Comparison of ENCODE assay signal across 26 cellular contexts in the genomic region with DNA sequence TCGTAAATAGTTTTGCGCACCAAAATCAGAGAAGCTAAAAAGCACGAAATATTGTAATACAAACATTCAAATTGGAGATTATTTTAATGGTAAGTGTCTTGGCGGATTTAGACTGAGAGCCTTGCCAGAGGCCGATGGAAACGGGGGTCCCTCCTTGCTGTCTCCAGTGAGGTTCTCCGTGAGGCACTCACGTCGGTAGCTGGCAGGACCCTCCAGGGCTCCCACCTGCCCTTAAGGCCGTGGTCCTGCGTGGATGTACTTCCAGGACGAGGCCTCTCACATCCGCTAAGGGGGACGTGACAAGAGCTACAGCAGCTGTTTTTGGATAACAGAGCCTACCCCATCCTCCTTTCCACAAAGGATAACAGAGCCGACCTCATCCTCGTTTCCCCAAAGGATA. TPM values are rescaled to one million over a fixed set of nuclear protein-coding genes. Genes with fewer than 3 reads are reported as not detected.
DNase-seq lines count a peak whose midpoint lies in the region; ATAC-seq and TF ChIP-seq lines count a peak whose summit lies in the region.
"Had no signal": no experiment of that assay in that cellular context is flagged by ENCODE, and none has a peak within 500 bp of the region (broad histone marks: within the 10 kb centered on the region; RNA-seq: fewer than 3 reads in every experiment).

No MANE protein-coding gene starts in this region.

- H3K36me3 ChIP-seq in neural progenitor cell: no peaks in the 10 kb centered on the region
- H3K36me3 ChIP-seq in tibial nerve: no peaks in the 10 kb centered on the region
- H3K36me3 ChIP-seq: HAP-1 had no signal

- peak overlapping the region in 1 of 5 experiments; percentile 22 for H3K4me3 Mint-ChIP-seq in brain
- H3K4me3 Mint-ChIP-seq in neural progenitor cell: no peak overlapping the region
- no peak overlapping the region for H3K4me3 Mint-ChIP-seq in mesothelial cell of epicardium
- H3K4me3 Mint-ChIP-seq: CD8-positive, alpha-beta T cell; HFFc6 had no signal

- no peak overlapping the region for H3K4me2 ChIP-seq in neural progenitor cell
- H3K4me2 ChIP-seq: A549, PC-9 had no signal

- H3K27me3 Mint-ChIP-seq in brain: peaks cover 12% of the 10 kb centered on the region
- H3K27me3 Mint-ChIP-seq in neural progenitor cell (ENCODE audit: insufficient read depth, low read depth): peaks cover 6% of the 10 kb centered on the region
- peaks cover 26% of the 10 kb centered on the region for H3K27me3 Mint-ChIP-seq in mesothelial cell of epicardium (ENCODE audit: low read depth)

- no peak for TF ChIP-seq EP300 in tibial nerve (IDR thresholded peaks at IDR 0.05)

- no peak overlapping the region for H3K9ac ChIP-seq in neural progenitor cell
- H3K9ac ChIP-seq: GM23248 had no signal

- H3K36me3 Mint-ChIP-seq in brain (peaks cover 3% of the 10 kb centered on the region), neural progenitor cell (no peaks in the 10 kb centered on the region), mesothelial cell of epicardium (no peaks in the 10 kb centered on the region)
- H3K36me3 Mint-ChIP-seq: CD8-positive, alpha-beta T cell had no signal

- H3K27ac Mint-ChIP-seq in brain (peak overlapping the region in 3 of 5 experiments; percentile 77 to 84 (median 78)), neural progenitor cell (peak overlapping the region; percentile 21), mesothelial cell of epicardium (no peak overlapping the region)
- H3K27ac Mint-ChIP-seq: CD8-positive, alpha-beta T cell; HFFc6 had no signal

- H3K4me3 ChIP-seq in right cardiac atrium (ENCODE audit: low read length): no peak overlapping the region
- no peak overlapping the region for H3K4me3 ChIP-seq in neural progenitor cell
- no peak overlapping the region for H3K4me3 ChIP-seq in tibial nerve
- H3K4me3 ChIP-seq: A549, GM23248, HAP-1, MG63, PC-9, SK-N-MC had no signal

- H3K4me1 ChIP-seq in right cardiac atrium (ENCODE audit: control insufficient read depth, insufficient read depth, low read length) (no peaks in the 10 kb centered on the region), neural progenitor cell (peaks cover 14% of the 10 kb centered on the region), tibial nerve (peaks cover 0 to 5% (median 0%) of the 10 kb centered on the region in 4 donors)
- H3K4me1 ChIP-seq: A549, HAP-1 had no signal

- no peak for ATAC-seq in right cardiac atrium
- ATAC-seq in Right ventricle myocardium superior (ENCODE audit: poor library complexity): no peak
- no peak for ATAC-seq in HG02763 (IDR thresholded peaks at IDR 0.05; ENCODE audit: unreplicated experiment)
- ATAC-seq: A549; CD8-positive, alpha-beta T cell had no signal

- H3F3A ChIP-seq in neural progenitor cell (ENCODE audit: low read depth): peaks cover 16% of the 10 kb centered on the region

- TF ChIP-seq POLR2A in tibial nerve (IDR thresholded peaks at IDR 0.05): no peak

- H4K20me1 ChIP-seq in neural progenitor cell (ENCODE audit: low read depth): peaks cover 3% of the 10 kb centered on the region

- H3K9me3 Mint-ChIP-seq in brain: no peaks in the 10 kb centered on the region
- H3K9me3 Mint-ChIP-seq in neural progenitor cell: no peaks in the 10 kb centered on the region
- H3K9me3 Mint-ChIP-seq in mesothelial cell of epicardium: no peaks in the 10 kb centered on the region
- H3K9me3 Mint-ChIP-seq: CD8-positive, alpha-beta T cell; HFFc6 had no signal

- H3K27me3 ChIP-seq in right cardiac atrium (ENCODE audit: control insufficient read depth, insufficient read depth) (no peaks in the 10 kb centered on the region), neural progenitor cell (peaks cover 6% of the 10 kb centered on the region), tibial nerve (peaks cover 0 to 11% of the 10 kb centered on the region in 2 donors)
- H3K27me3 ChIP-seq: MG63 had no signal

- no peaks in the 10 kb centered on the region for H3K9me3 ChIP-seq in right cardiac atrium (ENCODE audit: control insufficient read depth, low read length)
- no peaks in the 10 kb centered on the region for H3K9me3 ChIP-seq in neural progenitor cell (ENCODE audit: low read depth)
- H3K9me3 ChIP-seq in tibial nerve: no peaks in the 10 kb centered on the region
- H3K9me3 ChIP-seq: A549, Caco-2, HAP-1, MG63 had no signal

- H2AFZ ChIP-seq in neural progenitor cell (replicated peaks): no peak overlapping the region
- H2AFZ ChIP-seq: GM23248, PC-9 had no signal

- WGBS in right cardiac atrium: 77% methylated on average over 16 of the region's 16 CpGs
- 64 to 67% methylated on average over 16 of the region's 16 CpGs for WGBS in tibial nerve, 2 donors

- peaks cover 32% of the 10 kb centered on the region for H3K4me1 Mint-ChIP-seq in brain
- H3K4me1 Mint-ChIP-seq in neural progenitor cell: peaks cover 25% of the 10 kb centered on the region
- H3K4me1 Mint-ChIP-seq in mesothelial cell of epicardium: peaks cover 28% of the 10 kb centered on the region

- intact Hi-C loops in right cardiac atrium (cut with DNase I) (no loop called here), Right ventricle myocardium superior (cut with DNase I) (no loop called here)

- DNase-seq in right cardiac atrium: peak in 2 of 3 donors; percentile 2 to 14
- no peak for DNase-seq in Right ventricle myocardium superior
- DNase-seq in neural progenitor cell (ENCODE audit: low spot score): no peak
- DNase-seq in mesothelial cell of epicardium (ENCODE audit: low spot score in 2 of 2, unreplicated experiment in 2 of 2): no peak
- DNase-seq in tibial nerve (ENCODE audit: low spot score in 2 of 2): no peak
- DNase-seq: AML-193, Caco-2, GM23248, HFFc6, KBM-7, MG63, NCI-H1105 treated with DMSO at 0.1 percent for 48 hours, NCI-H2029, NCI-H446, NCI-H526, PC-9, RPMI8226, SIG-M5 had no signal

- H3K79me2 ChIP-seq in neural progenitor cell (ENCODE audit: low read depth): no peaks in the 10 kb centered on the region

- no peak for TF ChIP-seq CTCF in brain (conservative IDR thresholded peaks at IDR 0.05)
- no peak for TF ChIP-seq CTCF in neural progenitor cell (IDR thresholded peaks at IDR 0.05)
- TF ChIP-seq CTCF in mesothelial cell of epicardium (IDR thresholded peaks at IDR 0.05; ENCODE audit: unreplicated experiment): no peak
- no peak for TF ChIP-seq CTCF in tibial nerve (IDR thresholded peaks at IDR 0.05)

- no peak overlapping the region for H3K27ac ChIP-seq in right cardiac atrium (ENCODE audit: low read length)
- H3K27ac ChIP-seq in neural progenitor cell: no peak overlapping the region
- no peak overlapping the region for H3K27ac ChIP-seq in tibial nerve
- H3K27ac ChIP-seq: A549, C4-2B, GM23248, PC-9, SK-N-MC had no signal

RNA-seq across cellular contexts. Expression of a gene that starts 7.9 kb away (rescaled TPM):
- 1 to 10 TPM; 1.9 to 8.6 (median 3.1) TPM for total RNA-seq in right cardiac atrium
- 2.6 TPM for polyA plus RNA-seq in right cardiac atrium
- total RNA-seq in Right ventricle myocardium superior: 2.8 TPM
- polyA plus RNA-seq in brain (ENCODE audit: insufficient read depth, low read depth, low replicate concordance): 8.4 TPM
- 1.3 and 3.2 TPM in 2 replicates for total RNA-seq in neural progenitor cell (ENCODE audit: low replicate concordance)
- total RNA-seq in mesothelial cell of epicardium: 52.8 to 65.1 TPM (median 63.4 TPM) in 3 replicates
- 1 to 10 TPM in 1 of 4 donors, under 1 TPM in 1, not detected in 2; 0.60 to 4.7 TPM for total RNA-seq in tibial nerve
- total RNA-seq: GM23248, HFFc6, LHCN-M2 had no signal
- polyA plus RNA-seq: GM23248 had no signal

Comparison
In these comparisons a context has a peak if more than half of its experiments do, and no peak if none do; other contexts are left out.
1. DNase-seq: peak in right cardiac atrium (2 of 3); none in Right ventricle myocardium superior (single experiment), neural progenitor cell (single experiment), mesothelial cell of epicardium (0 of 2) and tibial nerve (0 of 2).